ENCODE assay signal across 1 cellular context in the genomic region with DNA sequence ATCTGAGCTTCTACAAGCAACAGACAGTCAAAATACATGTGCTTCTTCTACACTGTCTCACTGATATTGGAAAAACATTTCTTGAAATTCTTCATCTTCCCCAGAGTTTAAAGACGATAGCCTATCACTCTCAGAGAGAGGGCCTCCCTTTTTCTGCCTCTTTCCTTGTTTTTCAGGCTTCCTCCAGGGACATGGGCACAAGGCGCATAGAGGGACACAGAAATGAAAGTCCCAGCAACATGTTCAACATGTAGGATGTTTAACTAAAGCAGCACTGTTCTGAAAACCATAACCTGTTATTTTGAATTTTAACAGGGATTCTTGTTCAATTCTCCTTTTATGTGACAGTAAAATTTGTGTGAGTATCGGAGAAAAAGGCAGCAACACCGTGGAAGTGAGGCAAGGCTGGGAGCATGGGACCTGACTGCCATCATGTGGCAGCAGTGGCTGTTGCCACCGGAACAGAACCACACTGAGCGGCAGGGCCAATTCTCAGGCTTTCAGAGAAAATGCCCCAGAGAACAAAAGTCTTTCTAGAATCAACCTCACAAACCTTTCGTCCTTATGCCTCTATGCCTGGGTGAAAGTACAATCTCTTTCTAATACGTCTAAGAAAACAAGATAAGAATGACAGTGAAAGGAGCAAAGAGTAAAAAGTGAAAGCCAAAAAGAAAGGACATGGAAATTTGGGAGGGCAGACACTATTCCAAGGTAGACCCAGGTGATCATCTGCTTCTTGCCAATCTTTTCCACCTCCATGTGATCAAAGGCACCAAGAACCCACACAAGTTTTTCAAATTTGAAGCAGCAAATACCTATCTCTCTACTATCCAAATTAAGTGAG.
TF ChIP-seq lines count a peak whose summit lies in the region.

No MANE protein-coding gene starts in this region.

TF ChIP-seq in WTC11, 78 proteins besides CTCF, POLR2A, EP300 and RAD21 (continued from another document):
- TF ChIP-seq, protein P1, sequence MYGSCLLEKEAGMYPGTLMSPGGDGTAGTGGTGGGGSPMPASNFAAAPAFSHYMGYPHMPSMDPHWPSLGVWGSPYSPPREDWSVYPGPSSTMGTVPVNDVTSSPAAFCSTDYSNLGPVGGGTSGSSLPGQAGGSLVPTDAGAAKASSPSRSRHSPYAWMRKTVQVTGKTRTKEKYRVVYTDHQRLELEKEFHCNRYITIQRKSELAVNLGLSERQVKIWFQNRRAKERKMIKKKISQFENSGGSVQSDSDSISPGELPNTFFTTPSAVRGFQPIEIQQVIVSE (CRISPR knock-in tag; IDR thresholded peaks at IDR 0.05; ENCODE audit: borderline replicate concordance), result no peak
- TF ChIP-seq RELA (CRISPR knock-in tag; IDR thresholded peaks at IDR 0.05; ENCODE audit: borderline replicate concordance) (no peak), RORB (CRISPR knock-in tag; IDR thresholded peaks at IDR 0.05) (no peak)
- TF ChIP-seq, protein P2, sequence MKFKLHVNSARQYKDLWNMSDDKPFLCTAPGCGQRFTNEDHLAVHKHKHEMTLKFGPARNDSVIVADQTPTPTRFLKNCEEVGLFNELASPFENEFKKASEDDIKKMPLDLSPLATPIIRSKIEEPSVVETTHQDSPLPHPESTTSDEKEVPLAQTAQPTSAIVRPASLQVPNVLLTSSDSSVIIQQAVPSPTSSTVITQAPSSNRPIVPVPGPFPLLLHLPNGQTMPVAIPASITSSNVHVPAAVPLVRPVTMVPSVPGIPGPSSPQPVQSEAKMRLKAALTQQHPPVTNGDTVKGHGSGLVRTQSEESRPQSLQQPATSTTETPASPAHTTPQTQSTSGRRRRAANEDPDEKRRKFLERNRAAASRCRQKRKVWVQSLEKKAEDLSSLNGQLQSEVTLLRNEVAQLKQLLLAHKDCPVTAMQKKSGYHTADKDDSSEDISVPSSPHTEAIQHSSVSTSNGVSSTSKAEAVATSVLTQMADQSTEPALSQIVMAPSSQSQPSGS (CRISPR knock-in tag; IDR thresholded peaks at IDR 0.05; ENCODE audit: borderline replicate concordance, low read depth), result no peak
